ENCODE assay signal across 1 cellular context in genomic region chr5:2272755-2273154, GRCh38.
TF ChIP-seq lines count a peak whose summit lies in the region.

No MANE protein-coding gene starts in this region.

TF ChIP-seq in K562, 482 proteins besides CTCF, POLR2A, EP300 and RAD21 (continued from another document):
- no peak for TF ChIP-seq ZFP91 (CRISPR knock-in tag; IDR thresholded peaks at IDR 0.05)
- TF ChIP-seq ZNF644 (tag; IDR thresholded peaks at IDR 0.05; ENCODE audit: low read depth), result no peak
TF ChIP-seq in K562: peak in this region for 1.
